In the genomic region with DNA sequence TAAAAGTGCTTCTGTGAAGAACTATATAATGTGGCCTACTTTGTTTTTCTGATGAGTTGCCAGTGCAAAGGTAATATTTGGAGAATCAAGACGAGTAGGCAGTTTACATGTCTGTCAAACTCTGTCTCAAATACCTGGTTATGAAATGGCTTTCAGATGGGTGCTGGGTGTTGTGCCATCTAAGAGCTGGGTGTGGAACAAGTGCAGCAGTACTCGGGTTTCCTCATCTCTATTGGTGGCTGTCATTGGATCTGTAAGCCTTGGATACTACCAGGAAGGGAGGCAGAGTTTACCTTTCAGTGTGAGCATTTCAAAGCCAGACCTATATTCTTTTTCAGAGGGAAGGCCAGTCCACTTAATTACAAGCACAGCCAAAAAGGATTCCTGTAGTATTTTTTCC, we compare ENCODE assay signal across 1 cellular context.
TF ChIP-seq lines count a peak whose summit lies in the region.

No MANE protein-coding gene starts in this region.

TF ChIP-seq in HepG2, 621 proteins besides CTCF, POLR2A, EP300 and RAD21:
- TF ChIP-seq NR0B2 (CRISPR knock-in tag; IDR thresholded peaks at IDR 0.05) (no peak), ZNF383 (CRISPR knock-in tag; IDR thresholded peaks at IDR 0.05; ENCODE audit: borderline replicate concordance) (no peak)
